14 cellular contexts compared by ENCODE assay signal in genomic region chr2:188676012-188676405, GRCh38.
A peak's percentile ranks its signal among the peaks of the same experiment; 100 is the strongest.
DNase-seq lines count a peak whose midpoint lies in the region; ATAC-seq and TF ChIP-seq lines count a peak whose summit lies in the region.
"Had no signal": no experiment of that assay in that cellular context is flagged by ENCODE, and none has a peak within 500 bp of the region (broad histone marks: within the 10 kb centered on the region; RNA-seq: fewer than 3 reads in every experiment).

No MANE protein-coding gene starts in this region.

- H3K9me3 ChIP-seq in SJCRH30 (replicated peaks) (no peaks in the 10 kb centered on the region), skeletal muscle satellite cell (replicated peaks; ENCODE audit: low read length) (no peaks in the 10 kb centered on the region)

- H3K4me3 ChIP-seq in SJCRH30 = no peak overlapping the region
- H3K4me3 ChIP-seq in fibroblast of mammary gland (ENCODE audit: control insufficient read depth, low read depth, low read length) = no peak overlapping the region
- H3K4me3 ChIP-seq in skeletal muscle satellite cell (ENCODE audit: low read length) = no peak overlapping the region
- H3K4me3 ChIP-seq: GM12878 had no signal

- no peak for TF ChIP-seq CTCF in fibroblast of mammary gland (conservative IDR thresholded peaks at IDR 0.05; ENCODE audit: control insufficient read depth, insufficient read depth, low read depth, low read length)

- H3K4me1 ChIP-seq in SJCRH30 (peaks cover 29% of the 10 kb centered on the region), skeletal muscle satellite cell (ENCODE audit: control insufficient read depth, insufficient read depth, low read length) (peaks cover 18% of the 10 kb centered on the region)

- ATAC-seq in HG03159 (IDR thresholded peaks at IDR 0.05; ENCODE audit: unreplicated experiment) = no peak
- ATAC-seq in GM18502 (IDR thresholded peaks at IDR 0.05; ENCODE audit: poor library complexity, unreplicated experiment) = no peak
- ATAC-seq: activated CD4-positive, alpha-beta T cell treated with anti-CD3 and anti-CD28 coated beads for 36 hours; GM12878 had no signal

- H3K9ac ChIP-seq in skeletal muscle satellite cell (ENCODE audit: low read depth, low read length) = no peak overlapping the region

- no peaks in the 10 kb centered on the region for H3K36me3 ChIP-seq in SJCRH30
- no peaks in the 10 kb centered on the region for H3K36me3 ChIP-seq in skeletal muscle satellite cell (ENCODE audit: insufficient read depth, low read length)

- peak overlapping the region; percentile 27 for H3K4me2 ChIP-seq in skeletal muscle satellite cell (ENCODE audit: low read length)

- H3K27me3 ChIP-seq in SJCRH30 (no peaks in the 10 kb centered on the region), skeletal muscle satellite cell (ENCODE audit: control insufficient read depth, insufficient read depth, low read length) (no peaks in the 10 kb centered on the region)

- DNase-seq in H4 (ENCODE audit: low spot score) = peak; percentile 35
- peak; percentile 59 to 91 for DNase-seq in SJCRH30
- peak; percentile 75 for DNase-seq in fibroblast of mammary gland (ENCODE audit: low read depth)
- DNase-seq in NCI-H748 (lab: John Stamatoyannopoulos, UW; ENCODE audit: unreplicated experiment) = no peak
- DNase-seq: activated CD4-positive, alpha-beta T cell treated with anti-CD3 and anti-CD28 coated beads for 36 hours; activated naive CD8-positive, alpha-beta T cell treated with anti-CD3 and anti-CD28 coated beads for 36 hours; activated T-cell treated with anti-CD3 and anti-CD28 coated beads for 4 hours; hippocampal formation; KBM-7; stimulated activated naive CD4-positive, alpha-beta T cell treated with Interleukin-2 at 50 U/mL for 16 hours had no signal

- H3K27ac ChIP-seq in SJCRH30 = peak overlapping the region; percentile 88
